In genomic region chr5:142551242-142552067, GRCh38 we compare ENCODE assay signal across 10 cellular contexts.
DNase-seq lines count a peak whose midpoint lies in the region; ATAC-seq, FAIRE-seq and TF ChIP-seq lines count a peak whose summit lies in the region.
"Had no signal": no experiment of that assay in that cellular context is flagged by ENCODE, and none has a peak within 500 bp of the region (broad histone marks: within the 10 kb centered on the region; RNA-seq: fewer than 3 reads in every experiment).

No MANE protein-coding gene starts in this region.

- TF ChIP-seq CTCF in breast epithelium (IDR thresholded peaks at IDR 0.05): no peak
- no peak for TF ChIP-seq CTCF in MCF 10A (IDR thresholded peaks at IDR 0.05; ENCODE audit: unreplicated experiment)
- no peak for TF ChIP-seq CTCF in brain (conservative IDR thresholded peaks at IDR 0.05)
- TF ChIP-seq CTCF in keratinocyte (optimal IDR thresholded peaks at IDR 0.05 in 1 of 3, IDR thresholded peaks at IDR 0.05 in 1 of 3, conservative IDR thresholded peaks at IDR 0.05 in 1 of 3; ENCODE audit: extremely low read depth in 1 of 3, insufficient read depth in 2 of 3, low read length in 3 of 3): peak in 1 of 3 experiments; percentile 25
- no peak for TF ChIP-seq CTCF in vagina (IDR thresholded peaks at IDR 0.05)

- ATAC-seq in HG03442 (IDR thresholded peaks at IDR 0.05; ENCODE audit: unreplicated experiment): no peak
- ATAC-seq in GM18867 (IDR thresholded peaks at IDR 0.05; ENCODE audit: unreplicated experiment): no peak
- no peak for ATAC-seq in GM21825 (IDR thresholded peaks at IDR 0.05; ENCODE audit: unreplicated experiment)
- ATAC-seq: Panc1 had no signal

- H3K9me1 ChIP-seq in keratinocyte (ENCODE audit: control insufficient read depth, extremely low read depth, insufficient read depth, low read length): no peaks in the 10 kb centered on the region

- no peak overlapping the region for H3K27ac Mint-ChIP-seq in MCF 10A (ENCODE audit: low read depth, unreplicated experiment)
- peak overlapping the region in 3 of 5 experiments; percentile 11 to 66 (median 45) for H3K27ac Mint-ChIP-seq in brain

- H3K4me1 ChIP-seq in breast epithelium (peaks cover 0 to 5% of the 10 kb centered on the region in 2 donors), keratinocyte (ENCODE audit: control insufficient read depth, extremely low read depth, insufficient read depth, low read length) (peaks cover 25% of the 10 kb centered on the region), vagina (peaks cover 10% of the 10 kb centered on the region)
- H3K4me1 ChIP-seq: pancreas had no signal

- DNase-seq in breast epithelium (ENCODE audit: low spot score in 2 of 2) (no peak), MCF 10A (ENCODE audit: unreplicated experiment) (no peak), keratinocyte (ENCODE audit: low read depth, low spot score) (no peak), vagina (ENCODE audit: extremely low spot score in 2 of 2) (no peak)
- DNase-seq: pancreas had no signal

- no peaks in the 10 kb centered on the region for H3K9me3 ChIP-seq in breast epithelium
- H3K9me3 ChIP-seq in keratinocyte (ENCODE audit: control insufficient read depth, low read depth, low read length): no peaks in the 10 kb centered on the region
- no peaks in the 10 kb centered on the region for H3K9me3 ChIP-seq in vagina
- H3K9me3 ChIP-seq: pancreas had no signal

- H3K4me1 Mint-ChIP-seq in MCF 10A (ENCODE audit: insufficient read depth, unreplicated experiment) (peaks cover 9% of the 10 kb centered on the region), brain (peaks cover 33% of the 10 kb centered on the region)

- FAIRE-seq in keratinocyte (lab: Jason Lieb, UNC): peak; percentile 69
- FAIRE-seq: pancreas had no signal

- H3K4me3 Mint-ChIP-seq in MCF 10A (ENCODE audit: unreplicated experiment) (no peak overlapping the region), brain (peak overlapping the region; percentile 33 to 78 (median 57))

- H3K9ac ChIP-seq in keratinocyte (ENCODE audit: control insufficient read depth, extremely low read depth, insufficient read depth, low read length): peak overlapping the region; percentile 53

- H3K36me3 Mint-ChIP-seq in MCF 10A (ENCODE audit: insufficient read depth, unreplicated experiment): no peaks in the 10 kb centered on the region
- no peaks in the 10 kb centered on the region for H3K36me3 Mint-ChIP-seq in brain

- no peaks in the 10 kb centered on the region for H3K79me2 ChIP-seq in keratinocyte (ENCODE audit: control insufficient read depth, insufficient read depth, low read length)

- H4K20me1 ChIP-seq in keratinocyte (ENCODE audit: control insufficient read depth, extremely low read depth, insufficient read depth, low read length): no peaks in the 10 kb centered on the region

- BruUV-seq in MCF 10A (replicated peaks; lab: Mats Ljungman, UMichigan): no TSS peak

- no peaks in the 10 kb centered on the region for H3K27me3 Mint-ChIP-seq in MCF 10A (ENCODE audit: insufficient read depth, unreplicated experiment)
- H3K27me3 Mint-ChIP-seq in brain: peaks cover 21% of the 10 kb centered on the region

- H3K4me3 ChIP-seq in breast epithelium: peak overlapping the region; percentile 0 to 64 (median 37)
- H3K4me3 ChIP-seq in keratinocyte (ENCODE audit: control insufficient read depth in 2 of 3, extremely low read depth in 1 of 3, insufficient read depth in 2 of 3, low read depth in 1 of 3, low read length in 3 of 3): peak overlapping the region in 2 of 3 experiments; percentile 33 to 55
- H3K4me3 ChIP-seq in vagina: peak overlapping the region; percentile 10 to 21
- H3K4me3 ChIP-seq: pancreas had no signal

- CTCF ChIA-PET in MCF 10A (lab: Yijun Ruan, JAX): interaction anchor here (0.6 to 11.2 kb wide), 5 partner anchors 11 to 404 kb away, joined by 3 to 158 read pairs (median 3); no protein-coding TSS in a partner anchor

- H3K27ac ChIP-seq in breast epithelium: peak overlapping the region in 1 of 2 donors; percentile 38
- no peak overlapping the region for H3K27ac ChIP-seq in keratinocyte (ENCODE audit: control insufficient read depth, insufficient read depth, low read length)
- H3K27ac ChIP-seq in vagina: no peak overlapping the region
- H3K27ac ChIP-seq: pancreas had no signal

- peak overlapping the region; percentile 86 for H2AFZ ChIP-seq in keratinocyte (ENCODE audit: control insufficient read depth, low read length)

- peak overlapping the region; percentile 86 for H3K4me2 ChIP-seq in keratinocyte (ENCODE audit: control insufficient read depth, extremely low read depth, insufficient read depth, low read depth, low read length)

- POLR2A ChIA-PET in MCF 10A (lab: Yijun Ruan, JAX): interaction anchor here (0.6 kb wide), 1 partner anchor 511 kb away, joined by 4 read pairs; no protein-coding TSS in a partner anchor

- H3K9me3 Mint-ChIP-seq in MCF 10A (ENCODE audit: unreplicated experiment): no peaks in the 10 kb centered on the region
- H3K9me3 Mint-ChIP-seq in brain: peaks cover 0 to 7% (median 0%) of the 10 kb centered on the region in 5 experiments

- H3K36me3 ChIP-seq in breast epithelium (no peaks in the 10 kb centered on the region), keratinocyte (ENCODE audit: control insufficient read depth in 2 of 2, extremely low read depth in 1 of 2, insufficient read depth in 2 of 2, low read length in 2 of 2) (no peaks in the 10 kb centered on the region), vagina (no peaks in the 10 kb centered on the region)
- H3K36me3 ChIP-seq: pancreas had no signal

- intact Hi-C loops in breast epithelium (cut with DNase I; ENCODE audit: low total_unique reads): loop anchor here (2.0 kb wide), 1 partner anchor 401 kb away; no protein-coding TSS in a partner anchor
- intact Hi-C loops in MCF 10A (cut with micrococcal nuclease): no loop called here
- intact Hi-C loops in vagina (cut with DNase I): no loop called here

- no peaks in the 10 kb centered on the region for H3K27me3 ChIP-seq in breast epithelium
- no peaks in the 10 kb centered on the region for H3K27me3 ChIP-seq in keratinocyte (ENCODE audit: control insufficient read depth, extremely low read depth, insufficient read depth, low read length)
- no peaks in the 10 kb centered on the region for H3K27me3 ChIP-seq in vagina

- TF ChIP-seq POLR2A in breast epithelium (IDR thresholded peaks at IDR 0.05) (no peak), vagina (IDR thresholded peaks at IDR 0.05) (no peak)

- dilution Hi-C loops in keratinocyte (cut with MboI; ENCODE audit: extremely low pct_ligation_motif_present, low sequenced_read_pairs): no loop called here
